1 cellular context compared by ENCODE assay signal in genomic region chr2:222756362-222756831, GRCh38.
TF ChIP-seq lines count a peak whose summit lies in the region.

No MANE protein-coding gene starts in this region.

TF ChIP-seq in IMR-90, 13 proteins besides CTCF, POLR2A, EP300 and RAD21:
- TF ChIP-seq BHLHE40 (IDR thresholded peaks at IDR 0.05; ENCODE audit: low read depth, low read length), result no peak
- TF ChIP-seq CHD1 (IDR thresholded peaks at IDR 0.05; ENCODE audit: low read depth, low read length), result no peak
- no peak for TF ChIP-seq RCOR1 (IDR thresholded peaks at IDR 0.05; ENCODE audit: insufficient replicate concordance, low read length)
- no peak for TF ChIP-seq MAFK (IDR thresholded peaks at IDR 0.05; ENCODE audit: low read depth, low read length)
- TF ChIP-seq NFE2L2 (IDR thresholded peaks at IDR 0.05; ENCODE audit: low read depth, low read length), result no peak
- TF ChIP-seq ELK1 (IDR thresholded peaks at IDR 0.05; ENCODE audit: borderline replicate concordance, low read depth, low read length), result no peak
